ENCODE assay signal across 8 cellular contexts in genomic region chr1:193058529-193059281, GRCh38.
DNase-seq lines count a peak whose midpoint lies in the region; ATAC-seq lines count a peak whose summit lies in the region.

No MANE protein-coding gene starts in this region.

- peaks cover 12% of the 10 kb centered on the region for H3K36me3 Mint-ChIP-seq in effector memory CD8-positive, alpha-beta T cell (ENCODE audit: insufficient read depth)
- peaks cover 16% of the 10 kb centered on the region for H3K36me3 Mint-ChIP-seq in stimulated activated memory B cell treated with anti-CD40 and anti-IgM and Interleukin-4, amounts not matched to agents 10 μg/mL and 1 μg/mL and 100 μg/mL, for 72 hours

- no peaks in the 10 kb centered on the region for H3K36me3 ChIP-seq in ACC112 (ENCODE audit: insufficient read depth, low read length)
- H3K36me3 ChIP-seq in mucosa of stomach (ENCODE audit: control insufficient read depth, insufficient read depth, low read length), result no peaks in the 10 kb centered on the region

- H2AFZ ChIP-seq in ACC112 (ENCODE audit: low read length, unreplicated experiment), result peak overlapping the region; percentile 87

- H3K4me3 ChIP-seq in ACC112 (ENCODE audit: low read depth, low read length) (peak overlapping the region; percentile 94), mucosa of stomach (ENCODE audit: low read length) (peak overlapping the region; percentile 91)

- H3K27ac Mint-ChIP-seq in effector memory CD8-positive, alpha-beta T cell, result peak overlapping the region; percentile 93 to 97
- H3K27ac Mint-ChIP-seq in stimulated activated memory B cell treated with anti-CD40 and anti-IgM and Interleukin-4, amounts not matched to agents 10 μg/mL and 1 μg/mL and 100 μg/mL, for 72 hours, result peak overlapping the region; percentile 88

- peak; percentile 42 for ATAC-seq in GM18511 (IDR thresholded peaks at IDR 0.05; ENCODE audit: unreplicated experiment)
- ATAC-seq in HG02981 (IDR thresholded peaks at IDR 0.05; ENCODE audit: unreplicated experiment), result peak; percentile 40
- ATAC-seq in effector memory CD8-positive, alpha-beta T cell (replicated peaks), result peak; percentile 45
- peak; percentile 73 for ATAC-seq in stimulated activated memory B cell treated with anti-CD40 and anti-IgM and Interleukin-4, amounts not matched to agents 10 μg/mL and 1 μg/mL and 100 μg/mL, for 72 hours

- H3K79me2 ChIP-seq in ACC112 (ENCODE audit: control insufficient read depth, insufficient read depth, low read length, unreplicated experiment), result peaks cover 90% of the 10 kb centered on the region

- DNase-seq in NCI-H510A treated with DMSO at 0.1 percent for 48 hours (lab: John Stamatoyannopoulos, UW), result peak; percentile 28
- DNase-seq in activated CD4-positive, alpha-beta T cell treated with anti-CD3 and anti-CD28 coated beads, Interleukin-2, amount 50 U/mL, for 48 hours, result peak; percentile 61 to 74
- peak; percentile 48 to 57 (median 54) for DNase-seq in effector memory CD8-positive, alpha-beta T cell

- H3K27me3 ChIP-seq in ACC112 (ENCODE audit: insufficient read depth, low read length), result no peaks in the 10 kb centered on the region
- no peaks in the 10 kb centered on the region for H3K27me3 ChIP-seq in mucosa of stomach (ENCODE audit: control insufficient read depth, insufficient read depth, low read length)

- H3K4me1 Mint-ChIP-seq in effector memory CD8-positive, alpha-beta T cell (ENCODE audit: low read depth in 2 of 2), result peaks cover 33 to 59% of the 10 kb centered on the region in 2 donors
- peaks cover 53% of the 10 kb centered on the region for H3K4me1 Mint-ChIP-seq in stimulated activated memory B cell treated with anti-CD40 and anti-IgM and Interleukin-4, amounts not matched to agents 10 μg/mL and 1 μg/mL and 100 μg/mL, for 72 hours

- H3K27me3 Mint-ChIP-seq in effector memory CD8-positive, alpha-beta T cell, result no peaks in the 10 kb centered on the region
- H3K27me3 Mint-ChIP-seq in stimulated activated memory B cell treated with anti-CD40 and anti-IgM and Interleukin-4, amounts not matched to agents 10 μg/mL and 1 μg/mL and 100 μg/mL, for 72 hours, result no peaks in the 10 kb centered on the region

- H3K4me3 Mint-ChIP-seq in effector memory CD8-positive, alpha-beta T cell, result peak overlapping the region; percentile 85 to 92
- peak overlapping the region; percentile 83 for H3K4me3 Mint-ChIP-seq in stimulated activated memory B cell treated with anti-CD40 and anti-IgM and Interleukin-4, amounts not matched to agents 10 μg/mL and 1 μg/mL and 100 μg/mL, for 72 hours

- H3K9me3 ChIP-seq in mucosa of stomach (ENCODE audit: control insufficient read depth, low read length), result no peaks in the 10 kb centered on the region

- peak overlapping the region; percentile 91 for H3K9ac ChIP-seq in mucosa of stomach (ENCODE audit: low read length)

- no peaks in the 10 kb centered on the region for H3K9me3 Mint-ChIP-seq in effector memory CD8-positive, alpha-beta T cell
- H3K9me3 Mint-ChIP-seq in stimulated activated memory B cell treated with anti-CD40 and anti-IgM and Interleukin-4, amounts not matched to agents 10 μg/mL and 1 μg/mL and 100 μg/mL, for 72 hours, result no peaks in the 10 kb centered on the region

- peaks cover 26% of the 10 kb centered on the region for H3K4me1 ChIP-seq in ACC112 (ENCODE audit: control insufficient read depth, insufficient read depth, low read length, unreplicated experiment)
- H3K4me1 ChIP-seq in mucosa of stomach (ENCODE audit: control insufficient read depth, insufficient read depth, low read length), result peaks cover 5% of the 10 kb centered on the region

- H3K27ac ChIP-seq in ACC112 (ENCODE audit: low read depth, low read length), result peak overlapping the region; percentile 90

Comparison
In these comparisons a context has a peak if more than half of its experiments do, and no peak if none do; other contexts are left out.
1. Peak in every context shown above with its lines: DNase-seq, ATAC-seq, H3K4me3 ChIP-seq and H3K27ac ChIP-seq.